In genomic region chr11:134226806-134227325, GRCh38 we compare ENCODE assay signal across 11 cellular contexts. TPM values are rescaled to one million over a fixed set of nuclear protein-coding genes. Genes with fewer than 3 reads are reported as not detected.
DNase-seq lines count a peak whose midpoint lies in the region; TF ChIP-seq lines count a peak whose summit lies in the region.
"Had no signal": no experiment of that assay in that cellular context is flagged by ENCODE, and none has a peak within 500 bp of the region (broad histone marks: within the 10 kb centered on the region; RNA-seq: fewer than 3 reads in every experiment).

No MANE protein-coding gene starts in this region.

- CTCF ChIA-PET in CD4-positive, alpha-beta memory T cell (lab: Charles Lee; ENCODE audit: partially characterized antibody): interaction anchor here (0.6 to 5.0 kb wide), 6 partner anchors 14 to 176 kb away, joined by 3 to 38 read pairs (median 4); partner anchors contain the start of genes ACAD8 and THYN1
- CTCF ChIA-PET in mammary epithelial cell (lab: Charles Lee; ENCODE audit: low non-redundant PET): no interaction called here

- H3K36me3 ChIP-seq in CD4-positive, alpha-beta memory T cell (ENCODE audit: insufficient read depth, low read length): no peaks in the 10 kb centered on the region
- no peaks in the 10 kb centered on the region for H3K36me3 ChIP-seq in KMS-11 (ENCODE audit: insufficient read depth)
- H3K36me3 ChIP-seq in mammary epithelial cell (ENCODE audit: insufficient read depth, low read length): no peaks in the 10 kb centered on the region
- H3K36me3 ChIP-seq: esophagus muscularis mucosa, neutrophil had no signal

- no peak overlapping the region for H3K27ac ChIP-seq in CD4-positive, alpha-beta memory T cell (ENCODE audit: low read depth, low read length)
- no peak overlapping the region for H3K27ac ChIP-seq in KMS-11
- H3K27ac ChIP-seq in mammary epithelial cell (ENCODE audit: insufficient read depth, low read depth, low read length): no peak overlapping the region
- H3K27ac ChIP-seq: esophagus muscularis mucosa, neutrophil had no signal

- H3K9me3 Mint-ChIP-seq in CD4-positive, alpha-beta memory T cell: peaks cover 0 to 3% (median 0%) of the 10 kb centered on the region in 8 donors
- H3K9me3 Mint-ChIP-seq in nephron progenitor cell: no peaks in the 10 kb centered on the region

- H3K27me3 ChIP-seq in CD4-positive, alpha-beta memory T cell (ENCODE audit: insufficient read depth, low read length): no peaks in the 10 kb centered on the region
- no peaks in the 10 kb centered on the region for H3K27me3 ChIP-seq in KMS-11 (ENCODE audit: insufficient read depth, low read depth)
- no peaks in the 10 kb centered on the region for H3K27me3 ChIP-seq in mammary epithelial cell (ENCODE audit: insufficient read depth, low read length)
- H3K27me3 ChIP-seq: esophagus muscularis mucosa, neutrophil had no signal

- H3K9me3 ChIP-seq in CD4-positive, alpha-beta memory T cell (ENCODE audit: control insufficient read depth in 1 of 2, low read length in 2 of 2): no peaks in the 10 kb centered on the region
- H3K9me3 ChIP-seq in mammary epithelial cell (replicated peaks; ENCODE audit: insufficient read depth, low read length): no peaks in the 10 kb centered on the region
- H3K9me3 ChIP-seq: esophagus muscularis mucosa, neutrophil had no signal

- peaks cover 71% of the 10 kb centered on the region for H3K4me1 ChIP-seq in CD4-positive, alpha-beta memory T cell (ENCODE audit: insufficient read depth, low read length)
- peaks cover 17% of the 10 kb centered on the region for H3K4me1 ChIP-seq in KMS-11 (ENCODE audit: low read depth, poor library complexity, severe bottlenecking)
- H3K4me1 ChIP-seq in mammary epithelial cell (ENCODE audit: insufficient read depth, low read length): peaks cover 20% of the 10 kb centered on the region

- no peak for DNase-seq in CD4-positive, alpha-beta memory T cell
- DNase-seq in mammary epithelial cell (no peak), nephron progenitor cell (no peak), COLO829 (ENCODE audit: low spot score) (no peak), NCI-H1417 (lab: John Stamatoyannopoulos, UW) (no peak), OCI-M1 (lab: John Stamatoyannopoulos, UW) (no peak)
- DNase-seq: activated CD4-positive, alpha-beta T cell treated with anti-CD3 and anti-CD28 coated beads, Interleukin-2, amount 50 U/mL, for 1 hour had no signal

- peak overlapping the region in 1 of 2 donors; percentile 18 for H3K4me3 ChIP-seq in CD4-positive, alpha-beta memory T cell (ENCODE audit: low read length in 2 of 2)
- no peak overlapping the region for H3K4me3 ChIP-seq in KMS-11 (IDR thresholded peaks at IDR 0.05; ENCODE audit: insufficient read depth, low read depth, low read length)
- no peak overlapping the region for H3K4me3 ChIP-seq in mammary epithelial cell (replicated peaks in 1 of 3; ENCODE audit: insufficient read depth in 1 of 3, low read depth in 2 of 3, low read length in 3 of 3)

- H3K4me1 Mint-ChIP-seq in CD4-positive, alpha-beta memory T cell: peaks cover 60 to 87% (median 74%) of the 10 kb centered on the region in 4 donors
- peaks cover 71% of the 10 kb centered on the region for H3K4me1 Mint-ChIP-seq in nephron progenitor cell

- 97% methylated on average over 5 of the region's 5 CpGs for WGBS in mammary epithelial cell (ENCODE audit: low coverage, missing lambda C conversion rate)

- peak overlapping the region in 7 of 8 donors; percentile 61 to 98 (median 94) for H3K4me3 Mint-ChIP-seq in CD4-positive, alpha-beta memory T cell
- H3K4me3 Mint-ChIP-seq in nephron progenitor cell: peak overlapping the region; percentile 65

- in situ Hi-C loops in mammary epithelial cell (cut with MboI; ENCODE audit: low sequenced_read_pairs in 2 of 2): no loop called here

- peaks cover 48% of the 10 kb centered on the region for H3K79me2 ChIP-seq in KMS-11 (ENCODE audit: insufficient read depth, low read depth)
- peaks cover 90% of the 10 kb centered on the region for H3K79me2 ChIP-seq in mammary epithelial cell (ENCODE audit: insufficient read depth, low read length)

- peaks cover 3 to 29% of the 10 kb centered on the region in 2 donors for H3K36me3 Mint-ChIP-seq in CD4-positive, alpha-beta memory T cell
- H3K36me3 Mint-ChIP-seq in nephron progenitor cell (ENCODE audit: low read depth): no peaks in the 10 kb centered on the region

- H3K27ac Mint-ChIP-seq in CD4-positive, alpha-beta memory T cell: peak overlapping the region in 1 of 7 donors; percentile 48
- H3K27ac Mint-ChIP-seq in nephron progenitor cell: no peak overlapping the region

- H4K20me1 ChIP-seq in KMS-11 (ENCODE audit: insufficient read depth): no peaks in the 10 kb centered on the region
- H4K20me1 ChIP-seq in mammary epithelial cell (ENCODE audit: insufficient read depth, low read length): no peaks in the 10 kb centered on the region

- BruUV-seq in mammary epithelial cell (replicated peaks; lab: Mats Ljungman, UMichigan): no TSS peak

- H2AFZ ChIP-seq in KMS-11 (ENCODE audit: low read depth): no peak overlapping the region
- H2AFZ ChIP-seq in mammary epithelial cell (ENCODE audit: low read depth, low read length): no peak overlapping the region

- intact Hi-C loops in CD4-positive, alpha-beta memory T cell (cut with micrococcal nuclease): no loop called here
- intact Hi-C loops in mammary epithelial cell (cut with micrococcal nuclease): no loop called here

- dilution Hi-C loops in mammary epithelial cell (cut with HindIII; ENCODE audit: low sequenced_read_pairs): no loop called here

- no peak overlapping the region for H3K9ac ChIP-seq in KMS-11
- H3K9ac ChIP-seq in mammary epithelial cell (ENCODE audit: insufficient read depth, low read length): no peak overlapping the region

- H3K27me3 Mint-ChIP-seq in CD4-positive, alpha-beta memory T cell: no peaks in the 10 kb centered on the region
- peaks cover 8% of the 10 kb centered on the region for H3K27me3 Mint-ChIP-seq in nephron progenitor cell (ENCODE audit: low read depth, poor library complexity)

- peak overlapping the region; percentile 73 for H3K4me2 ChIP-seq in KMS-11
- H3K4me2 ChIP-seq in mammary epithelial cell (ENCODE audit: insufficient read depth, low read depth, low read length): peak overlapping the region; percentile 95

- TF ChIP-seq CTCF in KMS-11 (conservative IDR thresholded peaks at IDR 0.05; ENCODE audit: low read depth, low read length) (no peak), mammary epithelial cell (conservative IDR thresholded peaks at IDR 0.05 in 1 of 2, IDR thresholded peaks at IDR 0.05 in 1 of 2; ENCODE audit: extremely low read depth in 1 of 2, insufficient read depth in 1 of 2, low read depth in 1 of 2, low read length in 2 of 2) (no peak), nephron progenitor cell (IDR thresholded peaks at IDR 0.05) (no peak)

- POLR2A ChIA-PET in CD4-positive, alpha-beta memory T cell (lab: Charles Lee; ENCODE audit: partially characterized antibody): interaction anchor here (1.3 to 4.2 kb wide), 2 partner anchors 25 to 30 kb away, joined by 3 to 92 read pairs; partner anchors contain the start of genes ACAD8 and THYN1

RNA-seq across cellular contexts. Expression of gene VPS26B, which starts 2.4 kb away (rescaled TPM):
- total RNA-seq in CD4-positive, alpha-beta memory T cell: 10 to 100 TPM; 72.2 to 76.6 TPM
- 10 to 100 TPM; 49.6 to 56.7 TPM for polyA plus RNA-seq in CD4-positive, alpha-beta memory T cell
- 10 to 100 TPM; 46.0 to 46.6 TPM for total RNA-seq in mammary epithelial cell
- polyA plus RNA-seq in mammary epithelial cell: 32.1 TPM
- 63.9 TPM for polyA minus RNA-seq in mammary epithelial cell

RNA-seq across cellular contexts. Expression of gene NCAPD3, which starts 3.1 kb away (rescaled TPM):
- total RNA-seq in CD4-positive, alpha-beta memory T cell: 10 to 100 TPM; 39.9 to 41.8 TPM
- polyA plus RNA-seq in CD4-positive, alpha-beta memory T cell: 10 to 100 TPM; 14.3 to 14.6 TPM
- total RNA-seq in mammary epithelial cell: 10 to 100 TPM; 16.2 to 36.9 TPM
- 33.3 TPM for polyA plus RNA-seq in mammary epithelial cell
- polyA minus RNA-seq in mammary epithelial cell: 26.0 TPM

RNA-seq across cellular contexts. Expression of gene THYN1, which starts 26.3 kb away (rescaled TPM):
- total RNA-seq in CD4-positive, alpha-beta memory T cell: 10 to 100 TPM; 59.3 to 70.8 TPM
- polyA plus RNA-seq in CD4-positive, alpha-beta memory T cell: 100 to 1,000 TPM; 118 to 163 TPM
- total RNA-seq in mammary epithelial cell: 10 to 100 TPM; 30.2 to 38.0 TPM
- polyA plus RNA-seq in mammary epithelial cell: 42.9 TPM
- polyA minus RNA-seq in mammary epithelial cell: 20.2 TPM

RNA-seq across cellular contexts. Expression of gene ACAD8, which starts 26.5 kb away (rescaled TPM):
- 10 to 100 TPM; 36.9 to 38.6 TPM for total RNA-seq in CD4-positive, alpha-beta memory T cell
- polyA plus RNA-seq in CD4-positive, alpha-beta memory T cell: 10 to 100 TPM; 17.8 to 22.2 TPM
- total RNA-seq in mammary epithelial cell: 10 to 100 TPM; 20.8 to 21.0 TPM
- 19.5 TPM for polyA plus RNA-seq in mammary epithelial cell
- polyA minus RNA-seq in mammary epithelial cell: 27.5 TPM

RNA-seq across cellular contexts. Expression of gene GLB1L3, which starts 49.3 kb away (rescaled TPM):
- total RNA-seq in CD4-positive, alpha-beta memory T cell: 1 to 10 TPM; 1.2 to 1.5 TPM
- polyA plus RNA-seq in CD4-positive, alpha-beta memory T cell: 1 to 10 TPM; 2.8 to 4.9 TPM
- total RNA-seq in mammary epithelial cell: 1 to 10 TPM in 1 of 2 donors, under 1 TPM in 1; 0.50 to 6.3 TPM
- 2.1 TPM for polyA plus RNA-seq in mammary epithelial cell
- polyA minus RNA-seq in mammary epithelial cell: not detected
- total RNA-seq: subcutaneous adipose tissue had no signal
